21 cellular contexts compared by ENCODE assay signal in genomic region chr5:82265052-82265451, GRCh38. TPM values are rescaled to one million over a fixed set of nuclear protein-coding genes. Genes with fewer than 3 reads are reported as not detected.
DNase-seq lines count a peak whose midpoint lies in the region; ATAC-seq, FAIRE-seq and TF ChIP-seq lines count a peak whose summit lies in the region.
"Had no signal": no experiment of that assay in that cellular context is flagged by ENCODE, and none has a peak within 500 bp of the region (broad histone marks: within the 10 kb centered on the region; RNA-seq: fewer than 3 reads in every experiment).

No MANE protein-coding gene starts in this region.

- no peak overlapping the region for H3K23ac ChIP-seq in mesenchymal stem cell (ENCODE audit: low read length in 2 of 2)

- no peak overlapping the region for H2BK12ac ChIP-seq in mesenchymal stem cell (ENCODE audit: low read length in 2 of 2)

- no peak for TF ChIP-seq EP300 in K562 (IDR thresholded peaks at IDR 0.05; ENCODE audit: low read length)

- peak; percentile 51 for DNase-seq in AG08396 (ENCODE audit: low spot score)
- peak; percentile 28 for DNase-seq in GM04504 (ENCODE audit: low read depth)
- no peak for DNase-seq in K562 (ENCODE audit: extremely low read depth in 1 of 4, low spot score in 3 of 4)
- no peak for DNase-seq in mesenchymal stem cell
- no peak for DNase-seq in kidney
- DNase-seq: 8988T; CD8-positive, alpha-beta memory T cell; KBM-7; NCI-H1436; NCI-H1930; NCI-H345; NCI-H524 treated with DMSO at 0.1 percent for 48 hours; PC-3; RPMI8226; SIG-M5 had no signal

- H3K14ac ChIP-seq in mesenchymal stem cell (ENCODE audit: low read length in 2 of 2): no peak overlapping the region

- H4K20me1 ChIP-seq in K562 (replicated peaks; ENCODE audit: control insufficient read depth, insufficient read depth, low read length): no peaks in the 10 kb centered on the region
- H4K20me1 ChIP-seq: BLaER1 treated with 17β-estradiol and CSF1 and Interleukin-3, amounts not matched to agents 10 nM and 100 nM had no signal

- H3K36me3 ChIP-seq in K562 (ENCODE audit: control insufficient read depth, insufficient read depth, low read length): no peaks in the 10 kb centered on the region
- H3K36me3 ChIP-seq in mesenchymal stem cell (ENCODE audit: control insufficient read depth in 1 of 2, insufficient read depth in 2 of 2, low read depth in 1 of 2, low read length in 2 of 2): peaks cover 2 to 13% of the 10 kb centered on the region in 2 experiments
- H3K36me3 ChIP-seq in kidney (ENCODE audit: control insufficient read depth in 1 of 2, insufficient read depth in 2 of 2, low read length in 2 of 2): no peaks in the 10 kb centered on the region
- H3K36me3 ChIP-seq: HAP-1 had no signal

- H3K27me3 ChIP-seq in K562 (ENCODE audit: control insufficient read depth in 2 of 2, insufficient read depth in 2 of 2, low read length in 2 of 2): no peaks in the 10 kb centered on the region
- no peaks in the 10 kb centered on the region for H3K27me3 ChIP-seq in mesenchymal stem cell (ENCODE audit: control insufficient read depth in 1 of 2, insufficient read depth in 1 of 2, low read length in 2 of 2)
- H3K27me3 ChIP-seq: BLaER1 treated with 17β-estradiol and CSF1 and Interleukin-3, amounts not matched to agents 10 nM and 100 nM had no signal

- TF ChIP-seq POLR2A in K562 (conservative IDR thresholded peaks at IDR 0.05): no peak

- no peak overlapping the region for H2BK120ac ChIP-seq in mesenchymal stem cell (ENCODE audit: low read depth, low read length)

- no peaks in the 10 kb centered on the region for H3K79me2 ChIP-seq in K562 (ENCODE audit: control insufficient read depth, insufficient read depth, low read length)

- CTCF ChIA-PET in K562 (lab: Yijun Ruan, JAX; ENCODE audit: low intra/inter-chr PET ratio): no interaction called here

- H3K9me3 ChIP-seq in K562 (replicated peaks; ENCODE audit: control insufficient read depth, insufficient read depth, low read depth, low read length): 0 out of 2 replicates have a peak, but pooled peaks cover 2% of the 10 kb centered on the region
- H3K9me3 ChIP-seq in mesenchymal stem cell (ENCODE audit: control insufficient read depth, low read length): no peaks in the 10 kb centered on the region
- H3K9me3 ChIP-seq in kidney (ENCODE audit: control insufficient read depth in 1 of 2, low read length in 2 of 2): peaks cover 0 to 3% of the 10 kb centered on the region in 2 donors
- H3K9me3 ChIP-seq: HAP-1 had no signal

- H3K9me1 ChIP-seq in K562 (ENCODE audit: control insufficient read depth, insufficient read depth, low read length): no peaks in the 10 kb centered on the region

- BruUV-seq in K562 (replicated peaks; lab: Mats Ljungman, UMichigan): no TSS peak

- H2AK5ac ChIP-seq in mesenchymal stem cell (ENCODE audit: low read length, severe bottlenecking): no peak overlapping the region

- no peak overlapping the region for H2BK15ac ChIP-seq in mesenchymal stem cell (ENCODE audit: low read depth, poor library complexity, severe bottlenecking)

- H3K4me3 ChIP-seq in K562: no peak overlapping the region
- H3K4me3 ChIP-seq in mesenchymal stem cell (ENCODE audit: insufficient read depth in 1 of 2, low read depth in 1 of 2, low read length in 2 of 2): peak overlapping the region in 1 of 2 experiments; percentile 41
- H3K4me3 ChIP-seq in kidney (ENCODE audit: low read length in 2 of 2): no peak overlapping the region
- H3K4me3 ChIP-seq: BLaER1 treated with 17β-estradiol and CSF1 and Interleukin-3, amounts not matched to agents 10 nM and 100 nM; HAP-1 had no signal

- no peak overlapping the region for H3K4ac ChIP-seq in mesenchymal stem cell (ENCODE audit: low read depth in 1 of 2, low read length in 2 of 2)

- no peak for TF ChIP-seq CTCF in K562 (IDR thresholded peaks at IDR 0.05 in 2 of 3, conservative IDR thresholded peaks at IDR 0.05 in 1 of 3; ENCODE audit: insufficient read depth in 2 of 3, low read depth in 1 of 3, low read length in 3 of 3)
- TF ChIP-seq CTCF in kidney (IDR thresholded peaks at IDR 0.05; ENCODE audit: borderline replicate concordance, extremely low read depth, insufficient read depth): no peak

- H2AFZ ChIP-seq in K562 (ENCODE audit: low read depth, low read length): no peak overlapping the region
- H2AFZ ChIP-seq in mesenchymal stem cell (ENCODE audit: low read depth, low read length): no peak overlapping the region

- no peak overlapping the region for H2BK5ac ChIP-seq in mesenchymal stem cell (ENCODE audit: low read depth, low read length, poor library complexity, severe bottlenecking)

- 50% methylated on average over 4 of the region's 4 CpGs for WGBS in K562 (ENCODE audit: insufficient coverage, low coverage, missing lambda C conversion rate)
- 97% methylated on average over 3 of the region's 4 CpGs for WGBS in mesenchymal stem cell

- H3K27ac ChIP-seq in K562 (ENCODE audit: extremely low read depth, low read depth, low read length) (no peak overlapping the region), mesenchymal stem cell (ENCODE audit: low read length, poor library complexity, severe bottlenecking) (no peak overlapping the region), kidney (ENCODE audit: low read depth in 2 of 2, low read length in 2 of 2) (no peak overlapping the region)
- H3K27ac ChIP-seq: BLaER1 treated with 17β-estradiol and CSF1 and Interleukin-3, amounts not matched to agents 10 nM and 100 nM had no signal

- H4K8ac ChIP-seq in mesenchymal stem cell (ENCODE audit: low read length): no peak overlapping the region

- intact Hi-C loops in K562 (cut with micrococcal nuclease): no loop called here
- intact Hi-C loops in kidney (cut with DNase I): no loop called here

- H3K4me2 ChIP-seq in K562 (ENCODE audit: insufficient read depth, low read length) (no peak overlapping the region), mesenchymal stem cell (ENCODE audit: low read length, poor library complexity, severe bottlenecking) (no peak overlapping the region)
- H3K4me2 ChIP-seq: BLaER1 treated with 17β-estradiol and CSF1 and Interleukin-3, amounts not matched to agents 10 nM and 100 nM had no signal

- H3K4me1 ChIP-seq in K562 (replicated peaks in 1 of 2; ENCODE audit: control insufficient read depth in 2 of 2, insufficient read depth in 2 of 2, low read length in 2 of 2) (no peaks in the 10 kb centered on the region), mesenchymal stem cell (ENCODE audit: control insufficient read depth, insufficient read depth, low read depth, low read length) (no peaks in the 10 kb centered on the region), kidney (ENCODE audit: control insufficient read depth in 1 of 2, insufficient read depth in 1 of 2, low read depth in 1 of 2, low read length in 2 of 2) (no peaks in the 10 kb centered on the region)
- H3K4me1 ChIP-seq: HAP-1 had no signal

- no peak for TF ChIP-seq RAD21 in K562 (CRISPR knock-in tag; conservative IDR thresholded peaks at IDR 0.05 in 1 of 2, IDR thresholded peaks at IDR 0.05 in 1 of 2)

- no peak overlapping the region for H3K18ac ChIP-seq in mesenchymal stem cell (ENCODE audit: low read depth in 1 of 2, low read length in 2 of 2)

- peaks cover 2% of the 10 kb centered on the region for H3K79me1 ChIP-seq in mesenchymal stem cell (replicated peaks; ENCODE audit: low read length, poor library complexity, severe bottlenecking)

- ATAC-seq in K562 (no peak), HG02759 (IDR thresholded peaks at IDR 0.05; ENCODE audit: unreplicated experiment) (no peak), HG03097 (IDR thresholded peaks at IDR 0.05; ENCODE audit: low FRiP score, unreplicated experiment) (no peak), HG02852 (IDR thresholded peaks at IDR 0.05; ENCODE audit: unreplicated experiment) (no peak)
- ATAC-seq: PC-3, SK-N-SH treated with all-trans-retinoic acid at 6 μM for 48 hours had no signal

- no peak overlapping the region for H3K9ac ChIP-seq in K562 (ENCODE audit: insufficient read depth in 1 of 2, low read depth in 2 of 2, low read length in 2 of 2)
- H3K9ac ChIP-seq in mesenchymal stem cell (ENCODE audit: low read length): peak overlapping the region; percentile 41
- H3K9ac ChIP-seq in kidney (ENCODE audit: low read length in 2 of 2): no peak overlapping the region
- H3K9ac ChIP-seq: BLaER1 treated with 17β-estradiol and CSF1 and Interleukin-3, amounts not matched to agents 10 nM and 100 nM had no signal

- no peak overlapping the region for H4K91ac ChIP-seq in mesenchymal stem cell (ENCODE audit: low read length)

- FAIRE-seq in K562 (lab: Jason Lieb, UNC) (peak; percentile 6), kidney (lab: Jason Lieb, UNC) (no peak)

- in situ Hi-C loops in K562 (cut with MboI): no loop called here

- POLR2A ChIA-PET in K562 (lab: Yijun Ruan, JAX): interaction anchor here (0.5 to 1.0 kb wide), 2 partner anchors 9 to 293 kb away, joined by 4 to 5 read pairs; partner anchors contain the start of gene ATG10

TF ChIP-seq in K562, 482 proteins besides CTCF, POLR2A, EP300 and RAD21 (continues in another document):
- no peak for TF ChIP-seq ZKSCAN8 (CRISPR knock-in tag; IDR thresholded peaks at IDR 0.05)

RNA-seq across cellular contexts. Expression of gene RPS23, which starts 13.1 kb away (rescaled TPM):
- total RNA-seq in K562 (2011; cell fraction: chromatin; rRNA removed; ENCODE audit: low replicate concordance): 346 and 447 TPM in 2 replicates
- total RNA-seq in K562 (2011; cell fraction: nucleolus; rRNA removed): 526 and 614 TPM in 2 replicates
- total RNA-seq in K562 (2011; cell fraction: nucleoplasm; rRNA removed): 1,360 and 2,588 TPM in 2 replicates
- total RNA-seq in K562 (2014; rRNA removed): 4,345 and 7,063 TPM in 2 replicates
- 6,408 and 7,046 TPM in 2 replicates for total RNA-seq in K562 (2014; rRNA removed; fragmentation: Illumina TruSeq; extraction: Trizol)
- total RNA-seq in K562 (2015; rRNA removed; fragmentation: Illumina TruSeq; extraction: Trizol): 6,302 and 6,440 TPM in 2 replicates
- total RNA-seq in K562 (2021): 3,252 and 3,488 TPM in 2 replicates
- polyA plus RNA-seq in K562 (2011; rRNA removed): 4,543 and 4,761 TPM in 2 replicates
- polyA plus RNA-seq in K562 (2011; cell fraction: cytosol; rRNA removed): 2,442 and 6,019 TPM in 2 replicates
- 1,013 and 2,216 TPM in 2 replicates for polyA plus RNA-seq in K562 (2011; cell fraction: nucleus; rRNA removed)
- 5,059 and 9,769 TPM in 2 replicates for polyA plus RNA-seq in K562 (2012)
- polyA plus RNA-seq in K562 (2014; fragmentation: Illumina TruSeq; extraction: Trizol): 5,425 and 5,953 TPM in 2 replicates
- polyA plus RNA-seq in K562 (2014; fragmentation: Nextera tagmentation; extraction: Ambion mirVana): 1,000 to 10,000 TPM; 5,181 to 6,445 TPM
- polyA plus RNA-seq in K562 (2014; rRNA removed): 7,344 and 10,689 TPM in 2 replicates
- 6,635 and 7,075 TPM in 2 replicates for polyA minus RNA-seq in K562 (2011; rRNA and poly(A)+ RNA removed)
- 1,206 and 1,219 TPM in 2 replicates for polyA minus RNA-seq in K562 (2011; cell fraction: cytosol; rRNA and poly(A)+ RNA removed)
- polyA minus RNA-seq in K562 (2011; cell fraction: nucleus; rRNA and poly(A)+ RNA removed): 123 and 336 TPM in 2 replicates
- polyA plus RNA-seq in mesenchymal stem cell (2013, experiment 1 of 2): 2,982 TPM
- polyA plus RNA-seq in mesenchymal stem cell (2013, experiment 2 of 2): 3,039 TPM
- 1,470 TPM for total RNA-seq in kidney
- polyA plus RNA-seq in kidney (ENCODE audit: insufficient read depth, low read depth, low replicate concordance): 2,169 TPM

Comparison
In these comparisons a context has a peak if more than half of its experiments do, and no peak if none do; other contexts are left out.
1. DNase-seq: peak in AG08396 (single experiment) and GM04504 (single experiment); none in K562 (0 of 4), mesenchymal stem cell (single experiment) and kidney (single experiment).